In genomic region chr5:90934738-90935137, GRCh38 we compare ENCODE assay signal across 24 cellular contexts.
"Had no signal": no experiment of that assay in that cellular context is flagged by ENCODE, and none has a peak within 500 bp of the region (broad histone marks: within the 10 kb centered on the region; RNA-seq: fewer than 3 reads in every experiment).

No MANE protein-coding gene starts in this region.

- H3K4me3 Mint-ChIP-seq: activated CD4-positive, alpha-beta memory T cell treated with anti-CD3 and anti-CD28 coated beads for 36 hours; activated CD4-positive, alpha-beta T cell treated with anti-CD3 and anti-CD28 coated beads, Interleukin-2, amount 10 ng/mL, durations not matched to agents 24 days and 14 days; activated T-cell treated with anti-CD3 and anti-CD28 coated beads, Interleukin-2, amount 50 U/mL, for 24 hours; naive thymus-derived CD8-positive, alpha-beta T cell; neural progenitor cell; stimulated activated effector memory CD8-positive, alpha-beta T cell treated with anti-CD3 and anti-CD28 coated beads, Interleukin-12 subunit alpha, Interleukin-12 subunit beta, amount 100 ng/mL, for 72 hours; stimulated activated naive CD8-positive, alpha-beta T cell treated with anti-CD3 and anti-CD28 coated beads, Interleukin-15, Interleukin-2, amounts not matched to agents 100 ng/mL and 50 ng/mL, for 24 hours; T-cell had no signal

- H3K9me3 ChIP-seq: thoracic aorta, upper lobe of right lung had no signal

- DNase-seq: activated CD4-positive, alpha-beta memory T cell treated with anti-CD3 and anti-CD28 coated beads for 36 hours; activated CD4-positive, alpha-beta T cell treated with anti-CD3 and anti-CD28 coated beads, Interleukin-2, amount 10 ng/mL, durations not matched to agents 24 days and 14 days; activated CD8-positive, alpha-beta memory T cell treated with anti-CD3 and anti-CD28 coated beads, Interleukin-2, amount 50 U/mL, for 48 hours; activated naive CD4-positive, alpha-beta T cell; activated T-cell treated with anti-CD3 and anti-CD28 coated beads, Interleukin-2, amount 50 U/mL, for 24 hours; anterior cingulate cortex; effector CD8-positive, alpha-beta T cell; left ventricle myocardium inferior; midbrain; naive thymus-derived CD8-positive, alpha-beta T cell; occipital lobe; posterior cingulate gyrus; right cardiac atrium; stimulated activated CD4-positive, alpha-beta T cell treated with anti-CD3 and anti-CD28 coated beads, Interleukin-4, amount 100 ng/mL, for 24 hours; T-cell; upper lobe of right lung had no signal

- ATAC-seq: activated CD4-positive, CD25-positive, alpha-beta regulatory T cell treated with anti-CD3 and anti-CD28 coated beads, Interleukin-2, amount 50 U/mL, for 24 hours; activated naive CD4-positive, alpha-beta T cell treated with anti-CD3 and anti-CD28 coated beads, Interleukin-2, amount 50 U/mL, for 72 hours; naive thymus-derived CD8-positive, alpha-beta T cell; right cardiac atrium; T-cell; upper lobe of right lung had no signal

- H3K36me3 ChIP-seq: left ventricle myocardium inferior, neural progenitor cell, thoracic aorta, upper lobe of right lung had no signal

- H3K27me3 ChIP-seq: neural progenitor cell, upper lobe of right lung had no signal

- H3K27ac ChIP-seq: epithelial cell of prostate, left ventricle myocardium inferior, neural progenitor cell, thoracic aorta, upper lobe of right lung had no signal

- H3K9me3 Mint-ChIP-seq: activated CD4-positive, alpha-beta memory T cell treated with anti-CD3 and anti-CD28 coated beads for 36 hours; activated CD4-positive, alpha-beta T cell treated with anti-CD3 and anti-CD28 coated beads, Interleukin-2, amount 10 ng/mL, durations not matched to agents 24 days and 14 days; activated naive CD4-positive, alpha-beta T cell treated with anti-CD3 and anti-CD28 coated beads, Interleukin-2, amount 50 U/mL, for 72 hours; activated T-cell treated with anti-CD3 and anti-CD28 coated beads, Interleukin-2, amount 50 U/mL, for 24 hours; stimulated activated effector memory CD8-positive, alpha-beta T cell treated with anti-CD3 and anti-CD28 coated beads, Interleukin-12 subunit alpha, Interleukin-12 subunit beta, amount 100 ng/mL, for 72 hours; stimulated activated naive CD8-positive, alpha-beta T cell treated with anti-CD3 and anti-CD28 coated beads, Interleukin-15, Interleukin-2, amounts not matched to agents 100 ng/mL and 50 ng/mL, for 24 hours; T-cell had no signal

- H3K27me3 Mint-ChIP-seq: activated CD4-positive, alpha-beta T cell treated with anti-CD3 and anti-CD28 coated beads, Interleukin-2, amount 10 ng/mL, durations not matched to agents 24 days and 14 days had no signal

- H3K36me3 Mint-ChIP-seq: activated CD4-positive, alpha-beta memory T cell treated with anti-CD3 and anti-CD28 coated beads for 36 hours; activated naive CD4-positive, alpha-beta T cell treated with anti-CD3 and anti-CD28 coated beads, Interleukin-2, amount 50 U/mL, for 72 hours; stimulated activated effector memory CD8-positive, alpha-beta T cell treated with anti-CD3 and anti-CD28 coated beads, Interleukin-12 subunit alpha, Interleukin-12 subunit beta, amount 100 ng/mL, for 72 hours; T-cell had no signal

- H3K4me1 Mint-ChIP-seq: stimulated activated effector memory CD8-positive, alpha-beta T cell treated with anti-CD3 and anti-CD28 coated beads, Interleukin-12 subunit alpha, Interleukin-12 subunit beta, amount 100 ng/mL, for 72 hours had no signal

- H3K27ac Mint-ChIP-seq: activated CD4-positive, alpha-beta memory T cell treated with anti-CD3 and anti-CD28 coated beads for 36 hours; activated CD4-positive, alpha-beta T cell treated with anti-CD3 and anti-CD28 coated beads, Interleukin-2, amount 10 ng/mL, durations not matched to agents 24 days and 14 days; activated naive CD4-positive, alpha-beta T cell treated with anti-CD3 and anti-CD28 coated beads, Interleukin-2, amount 50 U/mL, for 72 hours; activated T-cell treated with anti-CD3 and anti-CD28 coated beads, Interleukin-2, amount 50 U/mL, for 24 hours; naive thymus-derived CD8-positive, alpha-beta T cell; neural progenitor cell; stimulated activated effector memory CD8-positive, alpha-beta T cell treated with anti-CD3 and anti-CD28 coated beads, Interleukin-12 subunit alpha, Interleukin-12 subunit beta, amount 100 ng/mL, for 72 hours; stimulated activated naive CD8-positive, alpha-beta T cell treated with anti-CD3 and anti-CD28 coated beads, Interleukin-15, Interleukin-2, amounts not matched to agents 100 ng/mL and 50 ng/mL, for 24 hours; T-cell had no signal

- H3K4me3 ChIP-seq: left ventricle myocardium inferior, neural progenitor cell, skin epidermis, thoracic aorta, upper lobe of right lung had no signal

- H3K9ac ChIP-seq: neural progenitor cell had no signal
